Comparison of ENCODE assay signal across 10 cellular contexts in genomic region chr11:62505112-62505783, GRCh38. TPM values are rescaled to one million over a fixed set of nuclear protein-coding genes. Genes with fewer than 3 reads are reported as not detected.
DNase-seq lines count a peak whose midpoint lies in the region; ATAC-seq and TF ChIP-seq lines count a peak whose summit lies in the region.
"Had no signal": no experiment of that assay in that cellular context is flagged by ENCODE, and none has a peak within 500 bp of the region (broad histone marks: within the 10 kb centered on the region; RNA-seq: fewer than 3 reads in every experiment).

No MANE protein-coding gene starts in this region.

- peaks cover 0 to 6% (median 0%) of the 10 kb centered on the region in 7 donors for H3K9me3 Mint-ChIP-seq in CD14-positive monocyte
- H3K9me3 Mint-ChIP-seq in nephron = no peaks in the 10 kb centered on the region
- no peaks in the 10 kb centered on the region for H3K9me3 Mint-ChIP-seq in stimulated activated effector memory CD8-positive, alpha-beta T cell treated with anti-CD3 and anti-CD28 coated beads, Interleukin-12 subunit alpha, Interleukin-12 subunit beta, amount 100 ng/mL, for 72 hours
- H3K9me3 Mint-ChIP-seq in activated CD4-positive, alpha-beta T cell treated with anti-CD3 and anti-CD28 coated beads for 36 hours (ENCODE audit: low read depth) = no peaks in the 10 kb centered on the region

- intact Hi-C loops in CD14-positive monocyte (cut with micrococcal nuclease) = no loop called here
- intact Hi-C loops in activated CD4-positive, alpha-beta T cell treated with anti-CD3 and anti-CD28 coated beads for 36 hours (cut with DNase I, micrococcal nuclease) = no loop called here

- DNase-seq in CD14-positive monocyte (ENCODE audit: low spot score) (no peak), SK-N-DZ (ENCODE audit: low spot score) (peak; percentile 91), fibroblast of pulmonary artery (ENCODE audit: low read depth) (no peak), NCI-H1092 (lab: John Stamatoyannopoulos, UW) (no peak), GM19240 (ENCODE audit: insufficient read length, low spot score) (no peak)
- no peak for DNase-seq in stimulated activated effector memory CD8-positive, alpha-beta T cell treated with anti-CD3 and anti-CD28 coated beads, Interleukin-12 subunit alpha, Interleukin-12 subunit beta, amount 100 ng/mL, for 72 hours (ENCODE audit: low spot score in 2 of 2)
- no peak for DNase-seq in activated CD4-positive, alpha-beta T cell treated with anti-CD3 and anti-CD28 coated beads for 36 hours
- DNase-seq: cerebellar nuclear complex had no signal

- CTCF ChIA-PET in activated CD4-positive, alpha-beta T cell treated with anti-CD3 and anti-CD28 coated beads for 36 hours (lab: Charles Lee) = interaction anchor here (0.6 to 0.8 kb wide), 3 partner anchors 51 to 169 kb away, joined by 3 read pairs; no protein-coding TSS in a partner anchor

- TF ChIP-seq CTCF in CD14-positive monocyte (IDR thresholded peaks at IDR 0.05) = no peak
- no peak for TF ChIP-seq CTCF in fibroblast of pulmonary artery (IDR thresholded peaks at IDR 0.05; ENCODE audit: low read length, missing control alignments)
- no peak for TF ChIP-seq CTCF in nephron (IDR thresholded peaks at IDR 0.05; ENCODE audit: unreplicated experiment in 3 of 3)

- H3K4me3 Mint-ChIP-seq in CD14-positive monocyte = peak overlapping the region; percentile 56 to 61
- H3K4me3 Mint-ChIP-seq in nephron = peak overlapping the region; percentile 62 to 72 (median 63)
- no peak overlapping the region for H3K4me3 Mint-ChIP-seq in stimulated activated effector memory CD8-positive, alpha-beta T cell treated with anti-CD3 and anti-CD28 coated beads, Interleukin-12 subunit alpha, Interleukin-12 subunit beta, amount 100 ng/mL, for 72 hours
- no peak overlapping the region for H3K4me3 Mint-ChIP-seq in activated CD4-positive, alpha-beta T cell treated with anti-CD3 and anti-CD28 coated beads for 36 hours

- peaks cover 0 to 3% (median 0%) of the 10 kb centered on the region in 3 donors for H3K27me3 Mint-ChIP-seq in CD14-positive monocyte (ENCODE audit: low read depth in 3 of 3)
- peaks cover 58% of the 10 kb centered on the region for H3K27me3 Mint-ChIP-seq in nephron (ENCODE audit: low read depth)
- peaks cover 15% of the 10 kb centered on the region for H3K27me3 Mint-ChIP-seq in activated CD4-positive, alpha-beta T cell treated with anti-CD3 and anti-CD28 coated beads for 36 hours

- H3K4me3 ChIP-seq in fibroblast of pulmonary artery (replicated peaks; ENCODE audit: low read depth, low read length) = peak overlapping the region; percentile 19
- H3K4me3 ChIP-seq: BLaER1 treated with 17β-estradiol and CSF1 and Interleukin-3, amounts not matched to agents 10 nM and 100 nM had no signal

- H3K36me3 Mint-ChIP-seq in CD14-positive monocyte = peaks cover 0 to 9% of the 10 kb centered on the region in 2 donors
- no peaks in the 10 kb centered on the region for H3K36me3 Mint-ChIP-seq in nephron (ENCODE audit: low read depth)
- no peaks in the 10 kb centered on the region for H3K36me3 Mint-ChIP-seq in stimulated activated effector memory CD8-positive, alpha-beta T cell treated with anti-CD3 and anti-CD28 coated beads, Interleukin-12 subunit alpha, Interleukin-12 subunit beta, amount 100 ng/mL, for 72 hours
- H3K36me3 Mint-ChIP-seq in activated CD4-positive, alpha-beta T cell treated with anti-CD3 and anti-CD28 coated beads for 36 hours (ENCODE audit: low read depth) = no peaks in the 10 kb centered on the region

- peaks cover 66% of the 10 kb centered on the region for H3K4me1 Mint-ChIP-seq in CD14-positive monocyte
- peaks cover 53% of the 10 kb centered on the region for H3K4me1 Mint-ChIP-seq in nephron
- peaks cover 8% of the 10 kb centered on the region for H3K4me1 Mint-ChIP-seq in stimulated activated effector memory CD8-positive, alpha-beta T cell treated with anti-CD3 and anti-CD28 coated beads, Interleukin-12 subunit alpha, Interleukin-12 subunit beta, amount 100 ng/mL, for 72 hours
- H3K4me1 Mint-ChIP-seq in activated CD4-positive, alpha-beta T cell treated with anti-CD3 and anti-CD28 coated beads for 36 hours = peaks cover 2% of the 10 kb centered on the region

- ATAC-seq in stimulated activated effector memory CD8-positive, alpha-beta T cell treated with anti-CD3 and anti-CD28 coated beads, Interleukin-12 subunit alpha, Interleukin-12 subunit beta, amount 100 ng/mL, for 72 hours = no peak
- no peak for ATAC-seq in activated CD4-positive, alpha-beta T cell treated with anti-CD3 and anti-CD28 coated beads for 36 hours

- POLR2A ChIA-PET in activated CD4-positive, alpha-beta T cell treated with anti-CD3 and anti-CD28 coated beads for 36 hours (lab: Charles Lee) = no interaction called here

- H3K27ac Mint-ChIP-seq in CD14-positive monocyte (peak overlapping the region in 2 of 7 donors; percentile 58 to 72), nephron (peak overlapping the region; percentile 29 to 74 (median 66))
- no peak overlapping the region for H3K27ac Mint-ChIP-seq in stimulated activated effector memory CD8-positive, alpha-beta T cell treated with anti-CD3 and anti-CD28 coated beads, Interleukin-12 subunit alpha, Interleukin-12 subunit beta, amount 100 ng/mL, for 72 hours
- no peak overlapping the region for H3K27ac Mint-ChIP-seq in activated CD4-positive, alpha-beta T cell treated with anti-CD3 and anti-CD28 coated beads for 36 hours

RNA-seq across cellular contexts. Expression of gene AHNAK, which starts 41.4 kb away (rescaled TPM):
- 100 to 1,000 TPM in 1 of 2 donors, 10 to 100 TPM in 1; 80.0 to 103 TPM for polyA plus RNA-seq in CD14-positive monocyte
- polyA plus RNA-seq in SK-N-DZ (2014; cell fraction: cytosol; rRNA removed) = 4.3 and 11.3 TPM in 2 replicates
- 7.7 and 25.1 TPM in 2 replicates for polyA plus RNA-seq in SK-N-DZ (2014; cell fraction: nucleus; rRNA removed)
- 10 to 100 TPM; 47.3 to 54.7 TPM for total RNA-seq in activated CD4-positive, alpha-beta T cell treated with anti-CD3 and anti-CD28 coated beads for 36 hours

Comparison
In these comparisons a context has a peak if more than half of its experiments do, and no peak if none do; other contexts are left out.
1. H3K27ac Mint-ChIP-seq: peak in nephron (3 of 3); none in stimulated activated effector memory CD8-positive, alpha-beta T cell treated with anti-CD3 and anti-CD28 coated beads, Interleukin-12 subunit alpha, Interleukin-12 subunit beta, amount 100 ng/mL, for 72 hours (single experiment) and activated CD4-positive, alpha-beta T cell treated with anti-CD3 and anti-CD28 coated beads for 36 hours (single experiment).
2. H3K4me3 Mint-ChIP-seq: peak in CD14-positive monocyte (2 of 2) and nephron (3 of 3); none in stimulated activated effector memory CD8-positive, alpha-beta T cell treated with anti-CD3 and anti-CD28 coated beads, Interleukin-12 subunit alpha, Interleukin-12 subunit beta, amount 100 ng/mL, for 72 hours (single experiment) and activated CD4-positive, alpha-beta T cell treated with anti-CD3 and anti-CD28 coated beads for 36 hours (single experiment).